10 cellular contexts compared by ENCODE assay signal in the genomic region with DNA sequence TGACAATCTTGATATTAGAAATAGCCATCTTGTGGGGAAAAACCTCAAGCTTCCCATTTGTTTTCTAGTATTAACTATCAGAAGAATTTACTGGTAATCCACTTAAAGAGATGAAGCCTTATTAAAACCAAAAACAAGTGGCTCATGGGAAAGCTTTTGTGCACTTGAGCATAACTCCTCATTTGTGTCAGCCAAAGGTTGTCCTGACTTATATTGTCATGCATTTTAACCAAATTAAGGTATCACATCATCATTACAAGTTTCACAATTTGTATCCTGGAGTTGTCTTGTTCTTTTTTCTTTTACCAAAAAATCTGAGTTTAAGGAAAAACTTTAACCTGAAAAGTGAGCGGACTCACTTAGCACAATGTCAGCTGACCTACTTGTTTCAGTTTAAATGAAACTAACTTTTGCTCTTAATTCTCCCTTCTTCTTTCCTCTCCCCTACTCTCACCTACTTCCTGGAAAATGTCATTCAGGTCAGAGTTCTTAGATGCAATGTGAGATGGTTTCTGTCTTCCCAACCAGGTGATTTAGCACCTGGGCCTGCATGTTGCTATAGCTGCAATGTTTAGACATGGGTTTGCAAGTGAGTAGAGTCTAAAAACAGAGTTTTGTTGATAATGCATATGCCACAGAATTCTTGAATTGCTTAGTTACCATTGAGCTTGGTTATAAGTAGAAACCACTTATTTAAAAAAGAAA.
A peak's percentile ranks its signal among the peaks of the same experiment; 100 is the strongest.
DNase-seq lines count a peak whose midpoint lies in the region; ATAC-seq lines count a peak whose summit lies in the region.
"Had no signal": no experiment of that assay in that cellular context is flagged by ENCODE, and none has a peak within 500 bp of the region (broad histone marks: within the 10 kb centered on the region; RNA-seq: fewer than 3 reads in every experiment).

No MANE protein-coding gene starts in this region.

- H3K27me3 Mint-ChIP-seq in activated CD8-positive, alpha-beta memory T cell treated with anti-CD3 and anti-CD28 coated beads, Interleukin-2, amount 10 ng/mL, durations not matched to agents 7 days and 5 days = no peaks in the 10 kb centered on the region

- CTCF ChIA-PET in activated CD8-positive, alpha-beta memory T cell treated with anti-CD3 and anti-CD28 coated beads, Interleukin-2, amount 10 ng/mL, durations not matched to agents 7 days and 5 days (lab: Charles Lee) = interaction anchor here (0.6 to 13.4 kb wide), 20 partner anchors 10 to 279 kb away, joined by 3 to 273 read pairs (median 6); a partner anchor contains a TSS

- no peak overlapping the region for H3K27ac ChIP-seq in substantia nigra (ENCODE audit: low read depth, low read length, poor library complexity, severe bottlenecking)

- H3K4me1 Mint-ChIP-seq in activated CD8-positive, alpha-beta memory T cell treated with anti-CD3 and anti-CD28 coated beads, Interleukin-2, amount 10 ng/mL, durations not matched to agents 7 days and 5 days = peaks cover 26% of the 10 kb centered on the region
- H3K4me1 Mint-ChIP-seq in stimulated activated effector memory CD8-positive, alpha-beta T cell treated with anti-CD3 and anti-CD28 coated beads, Interleukin-12 subunit alpha, Interleukin-12 subunit beta, amount 100 ng/mL, for 72 hours = peaks cover 54% of the 10 kb centered on the region

- H3K36me3 Mint-ChIP-seq in activated CD8-positive, alpha-beta memory T cell treated with anti-CD3 and anti-CD28 coated beads, Interleukin-2, amount 10 ng/mL, durations not matched to agents 7 days and 5 days = no peaks in the 10 kb centered on the region
- H3K36me3 Mint-ChIP-seq in stimulated activated effector memory CD8-positive, alpha-beta T cell treated with anti-CD3 and anti-CD28 coated beads, Interleukin-12 subunit alpha, Interleukin-12 subunit beta, amount 100 ng/mL, for 72 hours = no peaks in the 10 kb centered on the region

- peak overlapping the region; percentile 25 for H3K4me3 Mint-ChIP-seq in activated CD8-positive, alpha-beta memory T cell treated with anti-CD3 and anti-CD28 coated beads, Interleukin-2, amount 10 ng/mL, durations not matched to agents 7 days and 5 days
- peak overlapping the region; percentile 20 for H3K4me3 Mint-ChIP-seq in stimulated activated effector memory CD8-positive, alpha-beta T cell treated with anti-CD3 and anti-CD28 coated beads, Interleukin-12 subunit alpha, Interleukin-12 subunit beta, amount 100 ng/mL, for 72 hours

- DNase-seq in activated CD8-positive, alpha-beta memory T cell treated with anti-CD3 and anti-CD28 coated beads, Interleukin-2, amount 10 ng/mL, durations not matched to agents 7 days and 5 days = no peak
- DNase-seq in activated CD8-positive, alpha-beta memory T cell treated with anti-CD3 and anti-CD28 coated beads, Interleukin-2, amount 50 U/mL, for 48 hours = no peak
- DNase-seq in NCI-H2196 (lab: John Stamatoyannopoulos, UW; ENCODE audit: unreplicated experiment) = peak; percentile 14
- DNase-seq in stimulated activated effector memory CD8-positive, alpha-beta T cell treated with anti-CD3 and anti-CD28 coated beads, Interleukin-12 subunit alpha, Interleukin-12 subunit beta, amount 100 ng/mL, for 72 hours (ENCODE audit: low spot score in 2 of 2) = no peak
- no peak for DNase-seq in substantia nigra (lab: John Stamatoyannopoulos, UW)
- DNase-seq in cerebellar cortex (ENCODE audit: low spot score) = no peak
- DNase-seq in head of caudate nucleus = no peak
- DNase-seq: BE2C, SW 1271 had no signal

- H3K27ac Mint-ChIP-seq in activated CD8-positive, alpha-beta memory T cell treated with anti-CD3 and anti-CD28 coated beads, Interleukin-2, amount 10 ng/mL, durations not matched to agents 7 days and 5 days = peak overlapping the region; percentile 67
- peak overlapping the region; percentile 49 for H3K27ac Mint-ChIP-seq in stimulated activated effector memory CD8-positive, alpha-beta T cell treated with anti-CD3 and anti-CD28 coated beads, Interleukin-12 subunit alpha, Interleukin-12 subunit beta, amount 100 ng/mL, for 72 hours

- H3K9me3 Mint-ChIP-seq in activated CD8-positive, alpha-beta memory T cell treated with anti-CD3 and anti-CD28 coated beads, Interleukin-2, amount 10 ng/mL, durations not matched to agents 7 days and 5 days (ENCODE audit: low read depth) = no peaks in the 10 kb centered on the region
- H3K9me3 Mint-ChIP-seq in stimulated activated effector memory CD8-positive, alpha-beta T cell treated with anti-CD3 and anti-CD28 coated beads, Interleukin-12 subunit alpha, Interleukin-12 subunit beta, amount 100 ng/mL, for 72 hours = no peaks in the 10 kb centered on the region

- intact Hi-C loops in head of caudate nucleus (cut with DNase I) = loop anchor here (5.0 to 10.0 kb wide), 2 partner anchors 145 to 243 kb away; no protein-coding TSS in a partner anchor

- ATAC-seq in activated CD8-positive, alpha-beta memory T cell treated with anti-CD3 and anti-CD28 coated beads, Interleukin-2, amount 10 ng/mL, durations not matched to agents 7 days and 5 days = peak; percentile 53
- ATAC-seq in HG02678 (IDR thresholded peaks at IDR 0.05; ENCODE audit: unreplicated experiment) = peak; percentile 38
- ATAC-seq in stimulated activated effector memory CD8-positive, alpha-beta T cell treated with anti-CD3 and anti-CD28 coated beads, Interleukin-12 subunit alpha, Interleukin-12 subunit beta, amount 100 ng/mL, for 72 hours = peak; percentile 64
